Comparison of ENCODE assay signal across 9 cellular contexts in genomic region chr4:118353452-118353851, GRCh38. TPM values are rescaled to one million over a fixed set of nuclear protein-coding genes. Genes with fewer than 3 reads are reported as not detected.
DNase-seq lines count a peak whose midpoint lies in the region; ATAC-seq and TF ChIP-seq lines count a peak whose summit lies in the region.
"Had no signal": no experiment of that assay in that cellular context is flagged by ENCODE, and none has a peak within 500 bp of the region (broad histone marks: within the 10 kb centered on the region; RNA-seq: fewer than 3 reads in every experiment).

No MANE protein-coding gene starts in this region.

- peaks cover 76% of the 10 kb centered on the region for H3K27me3 Mint-ChIP-seq in CD8-positive, alpha-beta T cell (ENCODE audit: low read depth)
- peaks cover 72% of the 10 kb centered on the region for H3K27me3 Mint-ChIP-seq in dendritic cell treated with granulocyte-macrophage colony-stimulating factor and Interleukin-4, amounts not matched to agents 40 ng/mL and 50 ng/mL, for 4 days
- H3K27me3 Mint-ChIP-seq in nephron progenitor cell (ENCODE audit: low read depth, poor library complexity): peaks cover 80% of the 10 kb centered on the region

- no peak for DNase-seq in CD8-positive, alpha-beta T cell
- no peak for DNase-seq in IMR-90
- DNase-seq in nephron progenitor cell: no peak
- DNase-seq in T-helper 9 cell: no peak
- DNase-seq in stimulated activated CD4-positive, alpha-beta T cell treated with anti-CD3 and anti-CD28 coated beads, Interleukin-4, amount 100 ng/mL, for 24 hours: no peak
- no peak for DNase-seq in NCI-H1092 treated with DMSO at 0.1 percent for 48 hours (lab: John Stamatoyannopoulos, UW)

- H3K4ac ChIP-seq in IMR-90 (ENCODE audit: low read depth, low read length): peak overlapping the region; percentile 68

- peak overlapping the region; percentile 56; the same call in 1 of the 2 replicates for H3K56ac ChIP-seq in IMR-90 (ENCODE audit: extremely low read depth, insufficient read depth, low read length)

- peak overlapping the region; percentile 59 for H4K5ac ChIP-seq in IMR-90 (ENCODE audit: low read depth, low read length)

- POLR2A ChIA-PET in CD8-positive, alpha-beta T cell (lab: Charles Lee): no interaction called here
- POLR2A ChIA-PET in IMR-90 (lab: Charles Lee; ENCODE audit: unreplicated experiment): no interaction called here

- BruUV-seq in IMR-90 (replicated peaks; lab: Mats Ljungman, UMichigan): TSS peak; percentile 84

- H2BK20ac ChIP-seq in IMR-90 (ENCODE audit: low read depth, low read length): peak overlapping the region; percentile 73

- no peaks in the 10 kb centered on the region for H3K9me3 ChIP-seq in CD8-positive, alpha-beta T cell (ENCODE audit: low read length)
- H3K9me3 ChIP-seq in IMR-90 (ENCODE audit: control insufficient read depth, insufficient read depth, low read length): no peaks in the 10 kb centered on the region

- no peaks in the 10 kb centered on the region for H3K36me3 Mint-ChIP-seq in CD8-positive, alpha-beta T cell
- no peaks in the 10 kb centered on the region for H3K36me3 Mint-ChIP-seq in dendritic cell treated with granulocyte-macrophage colony-stimulating factor and Interleukin-4, amounts not matched to agents 40 ng/mL and 50 ng/mL, for 4 days (ENCODE audit: low read depth)
- no peaks in the 10 kb centered on the region for H3K36me3 Mint-ChIP-seq in nephron progenitor cell (ENCODE audit: low read depth)

- dilution Hi-C loops in IMR-90 (cut with HindIII; ENCODE audit: low sequenced_read_pairs, unreplicated experiment): no loop called here

- no peak overlapping the region for H2AK5ac ChIP-seq in IMR-90 (ENCODE audit: low read depth, low read length)

- CTCF ChIA-PET in CD8-positive, alpha-beta T cell (lab: Charles Lee): interaction anchor here (0.6 to 1.3 kb wide), 5 partner anchors 20 to 325 kb away, joined by 3 to 4 read pairs (median 3); no protein-coding TSS in a partner anchor
- CTCF ChIA-PET in IMR-90 (lab: Yijun Ruan, JAX): interaction anchor here (0.6 to 2.0 kb wide), 12 partner anchors 9 to 74 kb away, joined by 3 to 17 read pairs (median 4); no protein-coding TSS in a partner anchor

- peak overlapping the region; percentile 71 for H2BK5ac ChIP-seq in IMR-90 (ENCODE audit: low read depth, low read length, poor library complexity, severe bottlenecking)

- peak overlapping the region; percentile 48 for H3K23ac ChIP-seq in IMR-90 (ENCODE audit: low read depth, low read length)

- H2AFZ ChIP-seq in IMR-90 (replicated peaks; ENCODE audit: low read length, poor library complexity): peak overlapping the region; percentile 91

- H3K27ac ChIP-seq in CD8-positive, alpha-beta T cell (ENCODE audit: low read depth, low read length): no peak overlapping the region
- H3K27ac ChIP-seq in IMR-90 (ENCODE audit: insufficient read depth, low read length): peak overlapping the region; percentile 85

- no peaks in the 10 kb centered on the region for H3K9me1 ChIP-seq in IMR-90 (ENCODE audit: insufficient read depth, low read length)

- H3K14ac ChIP-seq in IMR-90 (replicated peaks; ENCODE audit: low read depth, low read length): peak overlapping the region; percentile 41; the same call in 1 of the 2 replicates

- in situ Hi-C loops in IMR-90 (cut with MboI; ENCODE audit: low sequenced_read_pairs): no loop called here

- no peaks in the 10 kb centered on the region for H3K36me3 ChIP-seq in CD8-positive, alpha-beta T cell (ENCODE audit: insufficient read depth, low read length)
- H3K36me3 ChIP-seq in IMR-90 (ENCODE audit: control insufficient read depth, insufficient read depth, low read length): no peaks in the 10 kb centered on the region

- TF ChIP-seq POLR2A in IMR-90 (IDR thresholded peaks at IDR 0.05; ENCODE audit: low read depth, low read length): no peak

- peak overlapping the region; percentile 85 for H3K4me2 ChIP-seq in IMR-90 (ENCODE audit: low read depth, low read length)

- peak overlapping the region; percentile 72 for H2BK120ac ChIP-seq in IMR-90 (ENCODE audit: low read depth, low read length)

- H4K8ac ChIP-seq in IMR-90 (ENCODE audit: low read depth in 2 of 2, low read length in 2 of 2): peak overlapping the region; percentile 42 to 90

- TF ChIP-seq CTCF in CD8-positive, alpha-beta T cell (IDR thresholded peaks at IDR 0.05): no peak
- TF ChIP-seq CTCF in IMR-90 (conservative IDR thresholded peaks at IDR 0.05; ENCODE audit: low read depth, low read length): no peak
- TF ChIP-seq CTCF in nephron progenitor cell (IDR thresholded peaks at IDR 0.05): no peak

- H3K79me1 ChIP-seq in IMR-90 (ENCODE audit: low read depth in 1 of 2, low read length in 2 of 2): peaks cover 4 to 23% of the 10 kb centered on the region in 2 experiments; a peak in 3 of 4 replicates

- peaks cover 11% of the 10 kb centered on the region for H3K4me1 ChIP-seq in CD8-positive, alpha-beta T cell (ENCODE audit: insufficient read depth, low read length)
- H3K4me1 ChIP-seq in IMR-90 (ENCODE audit: control insufficient read depth, insufficient read depth, low read length): peaks cover 8% of the 10 kb centered on the region

- peak overlapping the region; percentile 59; the same call in 2 of the 3 replicates for H2BK15ac ChIP-seq in IMR-90 (ENCODE audit: low read depth, low read length)

- peak overlapping the region; percentile 76 for H3K4me3 Mint-ChIP-seq in CD8-positive, alpha-beta T cell
- peak overlapping the region; percentile 65 for H3K4me3 Mint-ChIP-seq in dendritic cell treated with granulocyte-macrophage colony-stimulating factor and Interleukin-4, amounts not matched to agents 40 ng/mL and 50 ng/mL, for 4 days
- H3K4me3 Mint-ChIP-seq in nephron progenitor cell: peak overlapping the region; percentile 89

- TF ChIP-seq RAD21 in IMR-90 (IDR thresholded peaks at IDR 0.05; ENCODE audit: low read length): no peak

- peaks cover 16% of the 10 kb centered on the region for H3K4me1 Mint-ChIP-seq in CD8-positive, alpha-beta T cell (ENCODE audit: low read depth)
- H3K4me1 Mint-ChIP-seq in dendritic cell treated with granulocyte-macrophage colony-stimulating factor and Interleukin-4, amounts not matched to agents 40 ng/mL and 50 ng/mL, for 4 days (ENCODE audit: low read depth): peaks cover 14% of the 10 kb centered on the region
- peaks cover 34% of the 10 kb centered on the region for H3K4me1 Mint-ChIP-seq in nephron progenitor cell

- peak overlapping the region; percentile 62 for H4K91ac ChIP-seq in IMR-90 (ENCODE audit: insufficient read depth, low read depth, low read length)

- H3K9me3 Mint-ChIP-seq in CD8-positive, alpha-beta T cell: no peaks in the 10 kb centered on the region
- no peaks in the 10 kb centered on the region for H3K9me3 Mint-ChIP-seq in dendritic cell treated with granulocyte-macrophage colony-stimulating factor and Interleukin-4, amounts not matched to agents 40 ng/mL and 50 ng/mL, for 4 days
- H3K9me3 Mint-ChIP-seq in nephron progenitor cell: no peaks in the 10 kb centered on the region

- no peak overlapping the region for H3K27ac Mint-ChIP-seq in CD8-positive, alpha-beta T cell
- H3K27ac Mint-ChIP-seq in dendritic cell treated with granulocyte-macrophage colony-stimulating factor and Interleukin-4, amounts not matched to agents 40 ng/mL and 50 ng/mL, for 4 days: no peak overlapping the region
- no peak overlapping the region for H3K27ac Mint-ChIP-seq in nephron progenitor cell

- no peak for ATAC-seq in CD8-positive, alpha-beta T cell
- ATAC-seq in IMR-90 (ENCODE audit: low read depth) (peak; percentile 5; the same call in 1 of the 2 replicates), HG03342 (IDR thresholded peaks at IDR 0.05; ENCODE audit: unreplicated experiment) (no peak)

- peak overlapping the region; percentile 85 for H3K18ac ChIP-seq in IMR-90 (ENCODE audit: low read depth, low read length)

- H3K27me3 ChIP-seq in CD8-positive, alpha-beta T cell (ENCODE audit: insufficient read depth, low read length): peaks cover 28% of the 10 kb centered on the region
- H3K27me3 ChIP-seq in IMR-90 (ENCODE audit: control insufficient read depth, insufficient read depth, low read length): no peaks in the 10 kb centered on the region

- H2AK9ac ChIP-seq in IMR-90 (replicated peaks; ENCODE audit: low read depth, low read length, poor library complexity): peak overlapping the region; percentile 12

- intact Hi-C loops in CD8-positive, alpha-beta T cell (cut with DNase I, micrococcal nuclease): loop anchor here (1.0 to 2.0 kb wide), 2 partner anchors 72 to 73 kb away; no protein-coding TSS in a partner anchor
- intact Hi-C loops in IMR-90 (cut with micrococcal nuclease): loop anchor here (5.0 kb wide), 1 partner anchor 64 kb away; no protein-coding TSS in a partner anchor
- intact Hi-C loops in dendritic cell treated with granulocyte-macrophage colony-stimulating factor and Interleukin-4, amounts not matched to agents 40 ng/mL and 50 ng/mL, for 4 days (cut with micrococcal nuclease): loop anchor here (5.0 kb wide), 1 partner anchor 71 kb away; no protein-coding TSS in a partner anchor

- H4K20me1 ChIP-seq in IMR-90 (ENCODE audit: insufficient read depth, low read length): no peaks in the 10 kb centered on the region

- peak overlapping the region; percentile 69 for H3K9ac ChIP-seq in IMR-90 (ENCODE audit: low read depth, low read length)

- H3K4me3 ChIP-seq in CD8-positive, alpha-beta T cell (ENCODE audit: low read depth, low read length): peak overlapping the region; percentile 35
- peak overlapping the region; percentile 92 for H3K4me3 ChIP-seq in IMR-90 (ENCODE audit: insufficient read depth, low read depth, low read length)
- H3K4me3 ChIP-seq: K562 had no signal

- 20% methylated on average over 1 of the region's 9 CpGs; no CpG with 5 or more reads in 1 of the 2 experiments for WGBS in IMR-90 (ENCODE audit: extremely low coverage in 2 of 2, insufficient read length in 1 of 2), 2 experiments

TF ChIP-seq in IMR-90, 13 proteins besides CTCF, POLR2A, EP300 and RAD21:
- no peak for TF ChIP-seq CHD1 (IDR thresholded peaks at IDR 0.05; ENCODE audit: low read depth, low read length)
- TF ChIP-seq MAZ (IDR thresholded peaks at IDR 0.05; ENCODE audit: borderline replicate concordance, low read depth, low read length): no peak

RNA-seq across cellular contexts. Expression of gene PRSS12, which starts 0.6 kb away (rescaled TPM):
- total RNA-seq in CD8-positive, alpha-beta T cell: not detected
- 51.1 and 62.2 TPM in 2 replicates for total RNA-seq in IMR-90 (2012; rRNA removed)
- polyA plus RNA-seq in IMR-90 (2012; rRNA removed): 57.5 and 71.5 TPM in 2 replicates
- polyA plus RNA-seq in IMR-90 (2012; cell fraction: cytosol; rRNA removed): 36.6 TPM in 2 replicates
- 30.0 and 140 TPM in 2 replicates for polyA plus RNA-seq in IMR-90 (2012; cell fraction: nucleus; rRNA removed; ENCODE audit: low replicate concordance)

Comparison
In these comparisons a context has a peak if more than half of its experiments do, and no peak if none do; other contexts are left out.
1. RNA of gene PRSS12, which starts 0.6 kb away (total RNA-seq): 51.1 to 62.2 TPM in IMR-90; not detected in CD8-positive, alpha-beta T cell; every median in the first group is over 10 times any median in the second.
2. Peak in every context shown above with its lines, with median percentiles within 50 percentile points of each other: H3K4me3 Mint-ChIP-seq.